10 cellular contexts compared by ENCODE assay signal in the genomic region with DNA sequence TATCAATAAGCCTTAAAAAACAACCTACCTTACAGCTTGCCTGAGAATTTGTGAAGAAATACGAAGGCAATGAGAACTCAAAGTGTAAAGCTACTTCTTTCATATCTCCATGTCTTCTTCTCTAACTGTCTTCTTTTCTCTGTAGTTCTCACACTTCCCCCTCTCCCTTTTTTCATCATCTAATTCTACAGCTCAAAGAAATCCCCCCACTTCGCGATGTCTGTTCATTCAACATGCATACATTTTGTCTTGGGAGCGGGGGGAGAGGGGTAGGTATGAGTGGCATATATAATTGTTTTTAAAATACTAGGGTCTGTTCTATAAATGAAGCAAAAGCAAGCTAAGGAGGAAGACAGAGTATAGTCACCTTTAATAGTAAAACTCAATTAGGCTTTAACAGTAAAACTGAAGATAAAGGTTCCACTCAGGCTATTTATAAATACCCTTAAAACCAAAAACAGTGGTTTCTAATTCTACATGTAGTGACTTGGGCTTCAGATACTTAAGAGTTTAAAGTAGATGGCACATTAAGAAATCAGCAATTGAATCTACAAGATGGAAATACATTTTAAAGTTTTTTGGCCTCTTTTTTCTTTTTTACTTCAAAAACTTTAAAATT.
A peak's percentile ranks its signal among the peaks of the same experiment; 100 is the strongest.
DNase-seq lines count a peak whose midpoint lies in the region; ATAC-seq and TF ChIP-seq lines count a peak whose summit lies in the region.
"Had no signal": no experiment of that assay in that cellular context is flagged by ENCODE, and none has a peak within 500 bp of the region (broad histone marks: within the 10 kb centered on the region; RNA-seq: fewer than 3 reads in every experiment).

No MANE protein-coding gene starts in this region.

- no peaks in the 10 kb centered on the region; the same call in 1 of the 2 replicates for H3F3A ChIP-seq in Loucy (ENCODE audit: low read depth)

- H3K9ac ChIP-seq in Loucy (ENCODE audit: low read depth, low read length, poor library complexity, severe bottlenecking), result peak overlapping the region; percentile 57
- no peak overlapping the region for H3K9ac ChIP-seq in neuronal stem cell (ENCODE audit: low read depth, low read length, poor library complexity)

- intact Hi-C loops in A673 (cut with micrococcal nuclease; ENCODE audit: unreplicated experiment), result no loop called here

- no peak overlapping the region for H4K8ac ChIP-seq in neuronal stem cell (ENCODE audit: low read depth, low read length)

- no peak overlapping the region for H2AK5ac ChIP-seq in neuronal stem cell (ENCODE audit: low read depth, low read length)

- H3K4me1 Mint-ChIP-seq in activated T-cell treated with anti-CD3 and anti-CD28 coated beads, Interleukin-2, amount 50 U/mL, for 24 hours (ENCODE audit: low read depth), result peaks cover 76% of the 10 kb centered on the region

- H3K4me1 ChIP-seq in Loucy (ENCODE audit: insufficient read depth, low read length, poor library complexity, severe bottlenecking), result peaks cover 18% of the 10 kb centered on the region
- H3K4me1 ChIP-seq in neuronal stem cell (ENCODE audit: control insufficient read depth in 2 of 2, insufficient read depth in 1 of 2, low read depth in 1 of 2, low read length in 2 of 2), result peaks cover 0 to 11% of the 10 kb centered on the region in 2 donors
- H3K4me1 ChIP-seq in A673 (ENCODE audit: insufficient read depth, low read length, poor library complexity, severe bottlenecking), result peaks cover 25% of the 10 kb centered on the region
- H3K4me1 ChIP-seq: body of pancreas had no signal

- DNase-seq in activated T-cell treated with anti-CD3 and anti-CD28 coated beads, Interleukin-2, amount 50 U/mL, for 24 hours, result no peak
- DNase-seq in activated T-cell treated with anti-CD3 and anti-CD28 coated beads, Interleukin-2, amount 50 U/mL, for 1 hour, result no peak
- DNase-seq in neuronal stem cell (ENCODE audit: low spot score), result no peak
- no peak for DNase-seq in NCI-H345 treated with DMSO at 0.1 percent for 48 hours (lab: John Stamatoyannopoulos, UW; ENCODE audit: unreplicated experiment)
- DNase-seq in NCI-H187 treated with DMSO at 0.1 percent for 48 hours (lab: John Stamatoyannopoulos, UW), result no peak
- no peak for DNase-seq in A673 (ENCODE audit: low spot score)
- DNase-seq: SHP77 treated with DMSO at 0.1 percent for 48 hours had no signal

- CTCF ChIA-PET in A673 (lab: Charles Lee), result no interaction called here

- no peak overlapping the region for H3K23ac ChIP-seq in neuronal stem cell (ENCODE audit: low read depth, low read length, poor library complexity)

- peak; percentile 40 for ATAC-seq in HG02759 (IDR thresholded peaks at IDR 0.05; ENCODE audit: unreplicated experiment)
- ATAC-seq: body of pancreas had no signal

- no peak overlapping the region for H2BK5ac ChIP-seq in neuronal stem cell (ENCODE audit: low read length)

- no peaks in the 10 kb centered on the region for H3K27me3 Mint-ChIP-seq in activated T-cell treated with anti-CD3 and anti-CD28 coated beads, Interleukin-2, amount 50 U/mL, for 24 hours

- H3K27me3 ChIP-seq in Loucy (ENCODE audit: insufficient read depth, low read length, poor library complexity, severe bottlenecking) (no peaks in the 10 kb centered on the region), neuronal stem cell (ENCODE audit: control insufficient read depth in 3 of 3, insufficient read depth in 3 of 3, low read depth in 1 of 3, low read length in 3 of 3) (no peaks in the 10 kb centered on the region), A673 (replicated peaks; ENCODE audit: insufficient read depth, low read depth, low read length, poor library complexity) (no peaks in the 10 kb centered on the region)
- H3K27me3 ChIP-seq: body of pancreas had no signal

- H3K27ac Mint-ChIP-seq in activated T-cell treated with anti-CD3 and anti-CD28 coated beads, Interleukin-2, amount 50 U/mL, for 24 hours, result peak overlapping the region; percentile 92

- H3K4me3 ChIP-seq in Loucy (ENCODE audit: low read length, poor library complexity, severe bottlenecking), result peak overlapping the region; percentile 62
- peak overlapping the region in 1 of 2 donors; percentile 11 for H3K4me3 ChIP-seq in neuronal stem cell (ENCODE audit: low read length in 2 of 2)
- H3K4me3 ChIP-seq in A673 (ENCODE audit: low read depth, low read length, poor library complexity, severe bottlenecking), result no peak overlapping the region
- H3K4me3 ChIP-seq: body of pancreas had no signal

- BruUV-seq in A673 (replicated peaks; lab: Mats Ljungman, UMichigan), result no TSS peak

- peaks cover 15% of the 10 kb centered on the region for H3K36me3 Mint-ChIP-seq in activated T-cell treated with anti-CD3 and anti-CD28 coated beads, Interleukin-2, amount 50 U/mL, for 24 hours (ENCODE audit: low read depth)

- H4K20me1 ChIP-seq in Loucy (ENCODE audit: insufficient read depth, low read length, poor library complexity, severe bottlenecking), result peaks cover 7% of the 10 kb centered on the region

- H3K9me2 ChIP-seq in Loucy (replicated peaks; ENCODE audit: low read depth, low read length), result no peaks in the 10 kb centered on the region

- no peak overlapping the region for H4K91ac ChIP-seq in neuronal stem cell (ENCODE audit: low read depth, low read length, poor library complexity)

- H2BK12ac ChIP-seq in neuronal stem cell (ENCODE audit: low read length), result no peak overlapping the region

- no peak overlapping the region for H2BK120ac ChIP-seq in neuronal stem cell (ENCODE audit: low read depth, low read length)

- H3K4me3 Mint-ChIP-seq in activated T-cell treated with anti-CD3 and anti-CD28 coated beads, Interleukin-2, amount 50 U/mL, for 24 hours, result peak overlapping the region; percentile 71

- H3K79me2 ChIP-seq in Loucy (ENCODE audit: insufficient read depth, low read length), result peaks cover 29% of the 10 kb centered on the region

- H3K4me2 ChIP-seq in Loucy (ENCODE audit: low read depth, low read length, poor library complexity, severe bottlenecking) (peak overlapping the region; percentile 79), neuronal stem cell (ENCODE audit: insufficient read depth, low read length, poor library complexity, severe bottlenecking) (no peak overlapping the region)

- H3K18ac ChIP-seq in neuronal stem cell (ENCODE audit: low read length), result no peak overlapping the region

- no peak overlapping the region for H3K4ac ChIP-seq in neuronal stem cell (ENCODE audit: low read length)

- no peak for TF ChIP-seq CTCF in Loucy (conservative IDR thresholded peaks at IDR 0.05; ENCODE audit: low read length)
- TF ChIP-seq CTCF in A673 (conservative IDR thresholded peaks at IDR 0.05; ENCODE audit: low read depth, low read length), result no peak

- H3K9me3 ChIP-seq in Loucy (ENCODE audit: insufficient read depth, low read depth, low read length) (peaks cover 9% of the 10 kb centered on the region; the same call in 1 of the 2 replicates), neuronal stem cell (replicated peaks in 1 of 2; ENCODE audit: control insufficient read depth in 2 of 2, insufficient read depth in 1 of 2, low read depth in 1 of 2, low read length in 2 of 2) (peaks cover 1 to 16% of the 10 kb centered on the region in 2 donors), A673 (ENCODE audit: low read depth, low read length, poor library complexity, severe bottlenecking) (no peaks in the 10 kb centered on the region)
- H3K9me3 ChIP-seq: body of pancreas had no signal

- H2AFZ ChIP-seq in Loucy (ENCODE audit: low read length), result peak overlapping the region; percentile 14; the same call in 1 of the 2 replicates
- H2AFZ ChIP-seq in neuronal stem cell (ENCODE audit: low read length), result peak overlapping the region; percentile 51

- H3K27ac ChIP-seq in neuronal stem cell (replicated peaks; ENCODE audit: low read length) (no peak overlapping the region), A673 (ENCODE audit: low read depth, low read length, poor library complexity, severe bottlenecking) (no peak overlapping the region)
- H3K27ac ChIP-seq: body of pancreas had no signal

- H3K14ac ChIP-seq in neuronal stem cell (ENCODE audit: low read length), result no peak overlapping the region

- H3K79me1 ChIP-seq in neuronal stem cell (ENCODE audit: low read depth, low read length), result no peaks in the 10 kb centered on the region

- POLR2A ChIA-PET in A673 (lab: Charles Lee; ENCODE audit: low non-redundant PET), result no interaction called here

- peaks cover 6% of the 10 kb centered on the region for H3K9me3 Mint-ChIP-seq in activated T-cell treated with anti-CD3 and anti-CD28 coated beads, Interleukin-2, amount 50 U/mL, for 24 hours

- no CpG with 5 or more reads among the region's 4 CpGs for WGBS in neuronal stem cell (ENCODE audit: extremely low coverage in 2 of 2, insufficient read length in 2 of 2, insufficient replicate concordance in 1 of 2), 2 donors

- peaks cover 11% of the 10 kb centered on the region; the same call in 1 of the 2 replicates for H3K36me3 ChIP-seq in Loucy (ENCODE audit: insufficient read depth, low read length)
- peaks cover 0 to 14% of the 10 kb centered on the region in 2 donors for H3K36me3 ChIP-seq in neuronal stem cell (replicated peaks in 1 of 2; ENCODE audit: control insufficient read depth in 2 of 2, insufficient read depth in 2 of 2, low read length in 2 of 2)
- H3K36me3 ChIP-seq in A673 (ENCODE audit: insufficient read depth, low read length, poor library complexity, severe bottlenecking), result no peaks in the 10 kb centered on the region

- no peak overlapping the region for H2BK15ac ChIP-seq in neuronal stem cell (ENCODE audit: low read length)
